ENCODE assay signal across 1 cellular context in genomic region chr6:11143394-11144371, GRCh38.
TF ChIP-seq lines count a peak whose summit lies in the region.

No MANE protein-coding gene starts in this region.

TF ChIP-seq in HepG2, 621 proteins besides CTCF, POLR2A, EP300 and RAD21 (continued from another document and continues in another):
- TF ChIP-seq, protein P1, sequence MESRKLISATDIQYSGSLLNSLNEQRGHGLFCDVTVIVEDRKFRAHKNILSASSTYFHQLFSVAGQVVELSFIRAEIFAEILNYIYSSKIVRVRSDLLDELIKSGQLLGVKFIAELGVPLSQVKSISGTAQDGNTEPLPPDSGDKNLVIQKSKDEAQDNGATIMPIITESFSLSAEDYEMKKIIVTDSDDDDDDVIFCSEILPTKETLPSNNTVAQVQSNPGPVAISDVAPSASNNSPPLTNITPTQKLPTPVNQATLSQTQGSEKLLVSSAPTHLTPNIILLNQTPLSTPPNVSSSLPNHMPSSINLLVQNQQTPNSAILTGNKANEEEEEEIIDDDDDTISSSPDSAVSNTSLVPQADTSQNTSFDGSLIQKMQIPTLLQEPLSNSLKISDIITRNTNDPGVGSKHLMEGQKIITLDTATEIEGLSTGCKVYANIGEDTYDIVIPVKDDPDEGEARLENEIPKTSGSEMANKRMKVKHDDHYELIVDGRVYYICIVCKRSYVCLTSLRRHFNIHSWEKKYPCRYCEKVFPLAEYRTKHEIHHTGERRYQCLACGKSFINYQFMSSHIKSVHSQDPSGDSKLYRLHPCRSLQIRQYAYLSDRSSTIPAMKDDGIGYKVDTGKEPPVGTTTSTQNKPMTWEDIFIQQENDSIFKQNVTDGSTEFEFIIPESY (CRISPR knock-in tag; IDR thresholded peaks at IDR 0.05): peak; percentile 88
- TF ChIP-seq ZNF335 (CRISPR knock-in tag; IDR thresholded peaks at IDR 0.05): peak; percentile 86; the same call in 1 of the 2 replicates
- peak; percentile 57 for TF ChIP-seq NCOA2 (CRISPR knock-in tag; IDR thresholded peaks at IDR 0.05)
- 0 out of 2 replicates have a peak, but pooled peaks have one; percentile 42 for TF ChIP-seq DPF2 (CRISPR knock-in tag; IDR thresholded peaks at IDR 0.05; ENCODE audit: borderline replicate concordance, low read depth)
- TF ChIP-seq ZNF446 (CRISPR knock-in tag; IDR thresholded peaks at IDR 0.05): no peak
- TF ChIP-seq SOX6 (IDR thresholded peaks at IDR 0.05): no peak
- TF ChIP-seq SOX6 (CRISPR knock-in tag; IDR thresholded peaks at IDR 0.05): peak; percentile 39; the same call in 1 of the 2 replicates
- peak; percentile 91 for TF ChIP-seq ZBTB26 (CRISPR knock-in tag; IDR thresholded peaks at IDR 0.05; ENCODE audit: borderline replicate concordance)
- TF ChIP-seq MIXL1 (CRISPR knock-in tag; IDR thresholded peaks at IDR 0.05): peak; percentile 92
- TF ChIP-seq, protein P2, sequence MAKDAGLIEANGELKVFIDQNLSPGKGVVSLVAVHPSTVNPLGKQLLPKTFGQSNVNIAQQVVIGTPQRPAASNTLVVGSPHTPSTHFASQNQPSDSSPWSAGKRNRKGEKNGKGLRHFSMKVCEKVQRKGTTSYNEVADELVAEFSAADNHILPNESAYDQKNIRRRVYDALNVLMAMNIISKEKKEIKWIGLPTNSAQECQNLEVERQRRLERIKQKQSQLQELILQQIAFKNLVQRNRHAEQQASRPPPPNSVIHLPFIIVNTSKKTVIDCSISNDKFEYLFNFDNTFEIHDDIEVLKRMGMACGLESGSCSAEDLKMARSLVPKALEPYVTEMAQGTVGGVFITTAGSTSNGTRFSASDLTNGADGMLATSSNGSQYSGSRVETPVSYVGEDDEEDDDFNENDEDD (CRISPR knock-in tag; IDR thresholded peaks at IDR 0.05; ENCODE audit: borderline replicate concordance): peak; percentile 97
- no peak for TF ChIP-seq TOE1 (CRISPR knock-in tag; IDR thresholded peaks at IDR 0.05)
- TF ChIP-seq JUND (CRISPR knock-in tag; IDR thresholded peaks at IDR 0.05): peak; percentile 100
- TF ChIP-seq NR2F6 (IDR thresholded peaks at IDR 0.05): no peak
- peak; percentile 82 for TF ChIP-seq NR2F6 (CRISPR knock-in tag; IDR thresholded peaks at IDR 0.05)
- peak; percentile 81 for TF ChIP-seq SPEN (CRISPR knock-in tag; IDR thresholded peaks at IDR 0.05; ENCODE audit: low read depth)
- TF ChIP-seq ARNT2 (CRISPR knock-in tag; IDR thresholded peaks at IDR 0.05; ENCODE audit: low read depth): peak; percentile 64; the same call in 1 of the 2 replicates
- peak; percentile 73; the same call in 1 of the 2 replicates for TF ChIP-seq ZMAT3 (CRISPR knock-in tag; conservative IDR thresholded peaks at IDR 0.05)
- TF ChIP-seq ZNF678 (CRISPR knock-in tag; IDR thresholded peaks at IDR 0.05): no peak
- TF ChIP-seq ATF7 (IDR thresholded peaks at IDR 0.05): 0 out of 2 replicates have a peak, but pooled peaks have one; percentile 34
- no peak for TF ChIP-seq ATF7 (CRISPR knock-in tag; IDR thresholded peaks at IDR 0.05)
- TF ChIP-seq HHEX (CRISPR knock-in tag; IDR thresholded peaks at IDR 0.05): peak; percentile 54
- TF ChIP-seq ZBTB3 (CRISPR knock-in tag; IDR thresholded peaks at IDR 0.05; ENCODE audit: borderline replicate concordance, low read depth): 0 out of 2 replicates have a peak, but pooled peaks have one; percentile 49
- peak; percentile 66; the same call in 1 of the 2 replicates for TF ChIP-seq ZNF431 (CRISPR knock-in tag; IDR thresholded peaks at IDR 0.05; ENCODE audit: borderline replicate concordance, low read depth)
- TF ChIP-seq GATAD1 (CRISPR knock-in tag; IDR thresholded peaks at IDR 0.05): peak; percentile 61
- TF ChIP-seq CBX5 (CRISPR knock-in tag; IDR thresholded peaks at IDR 0.05; ENCODE audit: borderline replicate concordance): peak; percentile 97; the same call in 1 of the 2 replicates
- TF ChIP-seq THAP11 (CRISPR knock-in tag; IDR thresholded peaks at IDR 0.05): peak; percentile 75
- 0 out of 2 replicates have a peak, but pooled peaks have one; percentile 43 for TF ChIP-seq ZNF33B (CRISPR knock-in tag; IDR thresholded peaks at IDR 0.05)
- no peak for TF ChIP-seq ZNF24 (IDR thresholded peaks at IDR 0.05)
- TF ChIP-seq CBFB (CRISPR knock-in tag; IDR thresholded peaks at IDR 0.05): 0 out of 2 replicates have a peak, but pooled peaks have one; percentile 43
- peak; percentile 62; the same call in 1 of the 2 replicates for TF ChIP-seq HMG20A (CRISPR knock-in tag; IDR thresholded peaks at IDR 0.05; ENCODE audit: borderline replicate concordance)
- TF ChIP-seq MED8 (CRISPR knock-in tag; IDR thresholded peaks at IDR 0.05; ENCODE audit: insufficient replicate concordance): no peak
- TF ChIP-seq KAT7 (CRISPR knock-in tag; IDR thresholded peaks at IDR 0.05; ENCODE audit: borderline replicate concordance): peak; percentile 29; the same call in 1 of the 2 replicates
- TF ChIP-seq ELF3 (CRISPR knock-in tag; IDR thresholded peaks at IDR 0.05): peak; percentile 83
- no peak for TF ChIP-seq NONO (IDR thresholded peaks at IDR 0.05)
- TF ChIP-seq NONO (CRISPR knock-in tag; conservative IDR thresholded peaks at IDR 0.05): peak; percentile 67; the same call in 1 of the 2 replicates
- TF ChIP-seq MAFF (IDR thresholded peaks at IDR 0.05; ENCODE audit: low read depth, low read length): peak; percentile 66
- no peak for TF ChIP-seq ZNF136 (CRISPR knock-in tag; IDR thresholded peaks at IDR 0.05; ENCODE audit: low read depth)
- TF ChIP-seq KLF12 (CRISPR knock-in tag; IDR thresholded peaks at IDR 0.05; ENCODE audit: borderline replicate concordance): 0 out of 2 replicates have a peak, but pooled peaks have one; percentile 1
- TF ChIP-seq, protein P3, sequence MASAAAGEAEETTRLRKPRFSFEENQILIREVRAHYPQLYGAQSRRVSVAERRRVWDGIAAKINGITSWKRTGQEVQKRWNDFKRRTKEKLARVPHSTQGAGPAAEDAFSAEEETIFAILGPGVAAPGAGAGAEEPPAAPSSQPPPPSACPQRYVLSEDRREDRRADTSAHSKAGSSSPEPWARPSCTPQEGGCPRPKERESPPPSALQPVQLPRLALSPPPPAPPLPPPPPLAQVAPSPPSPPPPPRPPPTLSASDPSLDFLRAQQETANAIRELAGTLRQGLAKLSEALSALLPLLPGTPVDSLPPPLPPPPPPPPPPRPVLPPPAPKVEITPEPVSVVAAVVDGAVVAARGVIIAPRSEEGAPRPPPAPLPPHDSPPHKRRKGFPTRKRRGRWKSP (CRISPR knock-in tag; IDR thresholded peaks at IDR 0.05): peak; percentile 52; the same call in 1 of the 2 replicates
- TF ChIP-seq ZNF121 (CRISPR knock-in tag; IDR thresholded peaks at IDR 0.05): no peak
- TF ChIP-seq SOX13 (IDR thresholded peaks at IDR 0.05): no peak
- TF ChIP-seq SOX13 (CRISPR knock-in tag; conservative IDR thresholded peaks at IDR 0.05 in 1 of 2, IDR thresholded peaks at IDR 0.05 in 1 of 2): peak in 1 of 2 experiments; percentile 73; a peak in 1 of 4 replicates
- TF ChIP-seq, protein P4, sequence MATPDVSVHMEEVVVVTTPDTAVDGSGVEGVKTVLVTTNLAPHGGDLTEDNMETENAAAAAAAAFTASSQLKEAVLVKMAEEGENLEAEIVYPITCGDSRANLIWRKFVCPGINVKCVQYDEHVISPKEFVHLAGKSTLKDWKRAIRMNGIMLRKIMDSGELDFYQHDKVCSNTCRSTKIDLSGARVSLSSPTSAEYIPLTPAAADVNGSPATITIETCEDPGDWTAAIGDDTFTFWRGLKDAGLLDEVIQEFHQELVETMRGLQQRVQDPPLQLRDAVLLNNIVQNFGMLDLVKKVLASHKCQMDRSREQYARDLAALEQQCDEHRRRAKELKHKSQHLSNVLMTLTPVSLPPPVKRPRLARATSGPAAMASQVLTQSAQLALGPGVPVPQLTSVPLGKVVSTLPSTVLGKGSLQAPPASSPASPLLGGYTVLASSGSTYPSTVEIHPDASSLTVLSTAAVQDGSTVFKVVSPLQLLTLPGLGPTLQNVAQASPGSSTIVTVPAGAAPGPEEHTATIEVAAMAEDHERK (CRISPR knock-in tag; IDR thresholded peaks at IDR 0.05; ENCODE audit: low read depth): no peak
- TF ChIP-seq SKI (IDR thresholded peaks at IDR 0.05; ENCODE audit: partially characterized antibody): peak; percentile 30
- peak; percentile 80 for TF ChIP-seq ZSCAN21 (CRISPR knock-in tag; IDR thresholded peaks at IDR 0.05; ENCODE audit: borderline replicate concordance)
- TF ChIP-seq, protein P5, sequence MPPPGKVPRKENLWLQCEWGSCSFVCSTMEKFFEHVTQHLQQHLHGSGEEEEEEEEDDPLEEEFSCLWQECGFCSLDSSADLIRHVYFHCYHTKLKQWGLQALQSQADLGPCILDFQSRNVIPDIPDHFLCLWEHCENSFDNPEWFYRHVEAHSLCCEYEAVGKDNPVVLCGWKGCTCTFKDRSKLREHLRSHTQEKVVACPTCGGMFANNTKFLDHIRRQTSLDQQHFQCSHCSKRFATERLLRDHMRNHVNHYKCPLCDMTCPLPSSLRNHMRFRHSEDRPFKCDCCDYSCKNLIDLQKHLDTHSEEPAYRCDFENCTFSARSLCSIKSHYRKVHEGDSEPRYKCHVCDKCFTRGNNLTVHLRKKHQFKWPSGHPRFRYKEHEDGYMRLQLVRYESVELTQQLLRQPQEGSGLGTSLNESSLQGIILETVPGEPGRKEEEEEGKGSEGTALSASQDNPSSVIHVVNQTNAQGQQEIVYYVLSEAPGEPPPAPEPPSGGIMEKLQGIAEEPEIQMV (CRISPR knock-in tag; IDR thresholded peaks at IDR 0.05; ENCODE audit: low read depth): peak; percentile 33; the same call in 1 of the 2 replicates
- TF ChIP-seq CEBPB (IDR thresholded peaks at IDR 0.05; ENCODE audit: borderline replicate concordance, low read depth, low read length): peak; percentile 100
- TF ChIP-seq ZNF383 (CRISPR knock-in tag; IDR thresholded peaks at IDR 0.05; ENCODE audit: borderline replicate concordance): 0 out of 2 replicates have a peak, but pooled peaks have one; percentile 18
- TF ChIP-seq ZNF430 (CRISPR knock-in tag; IDR thresholded peaks at IDR 0.05): no peak
- no peak for TF ChIP-seq DR1 (CRISPR knock-in tag; IDR thresholded peaks at IDR 0.05)
- TF ChIP-seq MYC (CRISPR knock-in tag; IDR thresholded peaks at IDR 0.05; ENCODE audit: borderline replicate concordance): peak; percentile 72; the same call in 1 of the 2 replicates
- TF ChIP-seq, protein P6, sequence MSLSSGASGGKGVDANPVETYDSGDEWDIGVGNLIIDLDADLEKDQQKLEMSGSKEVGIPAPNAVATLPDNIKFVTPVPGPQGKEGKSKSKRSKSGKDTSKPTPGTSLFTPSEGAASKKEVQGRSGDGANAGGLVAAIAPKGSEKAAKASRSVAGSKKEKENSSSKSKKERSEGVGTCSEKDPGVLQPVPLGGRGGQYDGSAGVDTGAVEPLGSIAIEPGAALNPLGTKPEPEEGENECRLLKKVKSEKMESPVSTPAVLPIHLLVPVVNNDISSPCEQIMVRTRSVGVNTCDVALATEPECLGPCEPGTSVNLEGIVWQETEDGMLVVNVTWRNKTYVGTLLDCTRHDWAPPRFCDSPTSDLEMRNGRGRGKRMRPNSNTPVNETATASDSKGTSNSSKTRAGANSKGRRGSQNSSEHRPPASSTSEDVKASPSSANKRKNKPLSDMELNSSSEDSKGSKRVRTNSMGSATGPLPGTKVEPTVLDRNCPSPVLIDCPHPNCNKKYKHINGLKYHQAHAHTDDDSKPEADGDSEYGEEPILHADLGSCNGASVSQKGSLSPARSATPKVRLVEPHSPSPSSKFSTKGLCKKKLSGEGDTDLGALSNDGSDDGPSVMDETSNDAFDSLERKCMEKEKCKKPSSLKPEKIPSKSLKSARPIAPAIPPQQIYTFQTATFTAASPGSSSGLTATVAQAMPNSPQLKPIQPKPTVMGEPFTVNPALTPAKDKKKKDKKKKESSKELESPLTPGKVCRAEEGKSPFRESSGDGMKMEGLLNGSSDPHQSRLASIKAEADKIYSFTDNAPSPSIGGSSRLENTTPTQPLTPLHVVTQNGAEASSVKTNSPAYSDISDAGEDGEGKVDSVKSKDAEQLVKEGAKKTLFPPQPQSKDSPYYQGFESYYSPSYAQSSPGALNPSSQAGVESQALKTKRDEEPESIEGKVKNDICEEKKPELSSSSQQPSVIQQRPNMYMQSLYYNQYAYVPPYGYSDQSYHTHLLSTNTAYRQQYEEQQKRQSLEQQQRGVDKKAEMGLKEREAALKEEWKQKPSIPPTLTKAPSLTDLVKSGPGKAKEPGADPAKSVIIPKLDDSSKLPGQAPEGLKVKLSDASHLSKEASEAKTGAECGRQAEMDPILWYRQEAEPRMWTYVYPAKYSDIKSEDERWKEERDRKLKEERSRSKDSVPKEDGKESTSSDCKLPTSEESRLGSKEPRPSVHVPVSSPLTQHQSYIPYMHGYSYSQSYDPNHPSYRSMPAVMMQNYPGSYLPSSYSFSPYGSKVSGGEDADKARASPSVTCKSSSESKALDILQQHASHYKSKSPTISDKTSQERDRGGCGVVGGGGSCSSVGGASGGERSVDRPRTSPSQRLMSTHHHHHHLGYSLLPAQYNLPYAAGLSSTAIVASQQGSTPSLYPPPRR (CRISPR knock-in tag; IDR thresholded peaks at IDR 0.05; ENCODE audit: borderline replicate concordance): no peak
- TF ChIP-seq, protein P7, sequence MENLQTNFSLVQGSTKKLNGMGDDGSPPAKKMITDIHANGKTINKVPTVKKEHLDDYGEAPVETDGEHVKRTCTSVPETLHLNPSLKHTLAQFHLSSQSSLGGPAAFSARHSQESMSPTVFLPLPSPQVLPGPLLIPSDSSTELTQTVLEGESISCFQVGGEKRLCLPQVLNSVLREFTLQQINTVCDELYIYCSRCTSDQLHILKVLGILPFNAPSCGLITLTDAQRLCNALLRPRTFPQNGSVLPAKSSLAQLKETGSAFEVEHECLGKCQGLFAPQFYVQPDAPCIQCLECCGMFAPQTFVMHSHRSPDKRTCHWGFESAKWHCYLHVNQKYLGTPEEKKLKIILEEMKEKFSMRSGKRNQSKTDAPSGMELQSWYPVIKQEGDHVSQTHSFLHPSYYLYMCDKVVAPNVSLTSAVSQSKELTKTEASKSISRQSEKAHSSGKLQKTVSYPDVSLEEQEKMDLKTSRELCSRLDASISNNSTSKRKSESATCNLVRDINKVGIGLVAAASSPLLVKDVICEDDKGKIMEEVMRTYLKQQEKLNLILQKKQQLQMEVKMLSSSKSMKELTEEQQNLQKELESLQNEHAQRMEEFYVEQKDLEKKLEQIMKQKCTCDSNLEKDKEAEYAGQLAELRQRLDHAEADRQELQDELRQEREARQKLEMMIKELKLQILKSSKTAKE (CRISPR knock-in tag; IDR thresholded peaks at IDR 0.05; ENCODE audit: borderline replicate concordance): peak; percentile 34; the same call in 1 of the 2 replicates
- TF ChIP-seq PHF5A (CRISPR knock-in tag; IDR thresholded peaks at IDR 0.05; ENCODE audit: low read depth, unreplicated experiment): no peak
- TF ChIP-seq GPN1 (CRISPR knock-in tag; IDR thresholded peaks at IDR 0.05; ENCODE audit: borderline replicate concordance): no peak
